Comparison of ENCODE assay signal across 1 cellular context in the genomic region with DNA sequence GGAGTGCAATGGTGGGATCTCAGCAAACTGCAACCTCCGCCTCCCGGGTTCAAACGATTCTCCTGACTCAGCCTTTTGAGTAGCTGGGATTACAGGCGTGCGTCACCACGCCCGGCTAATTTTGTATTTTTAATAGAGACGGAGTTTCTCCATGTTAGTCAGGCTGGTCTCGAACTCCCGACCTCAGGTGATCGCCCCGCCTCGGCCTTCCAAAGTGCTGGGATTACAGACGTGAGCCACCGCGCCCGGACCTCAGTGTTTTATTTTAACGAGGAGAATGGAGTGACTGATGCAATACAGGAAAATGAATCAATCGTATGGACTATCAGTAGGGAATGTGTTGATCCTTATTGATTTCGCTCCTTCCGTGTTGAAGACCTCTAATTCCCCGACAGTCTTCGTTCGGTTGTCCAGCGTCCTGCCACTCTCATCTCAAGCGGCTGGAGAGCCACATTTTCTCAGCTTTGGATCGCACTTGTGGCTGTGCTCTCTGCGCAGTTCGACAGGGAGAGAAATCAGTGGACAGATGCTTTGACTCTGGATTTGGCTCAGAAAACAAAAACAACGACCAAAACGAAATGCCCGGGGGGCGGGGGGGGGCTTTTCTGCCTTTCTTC.
TF ChIP-seq lines count a peak whose summit lies in the region.

No MANE protein-coding gene starts in this region.

TF ChIP-seq in IMR-90, 13 proteins besides CTCF, POLR2A, EP300 and RAD21 (continued from another document):
- TF ChIP-seq, protein P1, sequence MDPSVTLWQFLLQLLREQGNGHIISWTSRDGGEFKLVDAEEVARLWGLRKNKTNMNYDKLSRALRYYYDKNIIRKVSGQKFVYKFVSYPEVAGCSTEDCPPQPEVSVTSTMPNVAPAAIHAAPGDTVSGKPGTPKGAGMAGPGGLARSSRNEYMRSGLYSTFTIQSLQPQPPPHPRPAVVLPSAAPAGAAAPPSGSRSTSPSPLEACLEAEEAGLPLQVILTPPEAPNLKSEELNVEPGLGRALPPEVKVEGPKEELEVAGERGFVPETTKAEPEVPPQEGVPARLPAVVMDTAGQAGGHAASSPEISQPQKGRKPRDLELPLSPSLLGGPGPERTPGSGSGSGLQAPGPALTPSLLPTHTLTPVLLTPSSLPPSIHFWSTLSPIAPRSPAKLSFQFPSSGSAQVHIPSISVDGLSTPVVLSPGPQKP (IDR thresholded peaks at IDR 0.05; ENCODE audit: borderline replicate concordance, low read depth, low read length): no peak
- TF ChIP-seq MAZ (IDR thresholded peaks at IDR 0.05; ENCODE audit: borderline replicate concordance, low read depth, low read length): no peak
- no peak for TF ChIP-seq RCOR1 (IDR thresholded peaks at IDR 0.05; ENCODE audit: insufficient replicate concordance, low read length)
TF ChIP-seq in IMR-90: peak in this region for 0.
